ENCODE assay signal across 25 cellular contexts in genomic region chr1:31748265-31748859, GRCh38. TPM values are rescaled to one million over a fixed set of nuclear protein-coding genes. Genes with fewer than 3 reads are reported as not detected.
A peak's percentile ranks its signal among the peaks of the same experiment; 100 is the strongest.
DNase-seq lines count a peak whose midpoint lies in the region; ATAC-seq, FAIRE-seq and TF ChIP-seq lines count a peak whose summit lies in the region.
"Had no signal": no experiment of that assay in that cellular context is flagged by ENCODE, and none has a peak within 500 bp of the region (broad histone marks: within the 10 kb centered on the region; RNA-seq: fewer than 3 reads in every experiment).

No MANE protein-coding gene starts in this region.

- no peak for TF ChIP-seq CTCF in HepG2 (CRISPR knock-in tag; IDR thresholded peaks at IDR 0.05)
- TF ChIP-seq CTCF in right lobe of liver (IDR thresholded peaks at IDR 0.05): no peak
- TF ChIP-seq CTCF in coronary artery (IDR thresholded peaks at IDR 0.05): no peak

- H2AFZ ChIP-seq in HepG2 (ENCODE audit: low read length): no peak overlapping the region

- FAIRE-seq in HepG2 (lab: Jason Lieb, UNC): no peak
- FAIRE-seq: H54, pancreas had no signal

- H3K27me3 ChIP-seq in HepG2 (ENCODE audit: control insufficient read depth in 1 of 2, insufficient read depth in 2 of 2, low read length in 2 of 2) (peaks cover 4 to 61% of the 10 kb centered on the region in 2 experiments; a peak in 3 of 5 replicates), right lobe of liver (no peaks in the 10 kb centered on the region), right cardiac atrium (ENCODE audit: control insufficient read depth, insufficient read depth) (no peaks in the 10 kb centered on the region)
- H3K27me3 ChIP-seq: pancreas, sigmoid colon had no signal

- TF ChIP-seq POLR2A in HepG2 (IDR thresholded peaks at IDR 0.05; ENCODE audit: insufficient read depth in 1 of 2, low read depth in 2 of 2, low read length in 2 of 2) (no peak), right lobe of liver (IDR thresholded peaks at IDR 0.05) (no peak)

- H3K4me3 ChIP-seq in HepG2 (replicated peaks in 1 of 3; ENCODE audit: insufficient read depth in 1 of 3, low read depth in 2 of 3, low read length in 3 of 3) (no peak overlapping the region), right lobe of liver (no peak overlapping the region), right cardiac atrium (ENCODE audit: low read length) (no peak overlapping the region), coronary artery (no peak overlapping the region)
- H3K4me3 ChIP-seq: pancreas, sigmoid colon had no signal

- no peaks in the 10 kb centered on the region for H4K20me1 ChIP-seq in HepG2 (ENCODE audit: insufficient read depth, low read length)

- 0% methylated on average over 3 of the region's 6 CpGs for whole genome bisulfite sequencing in HepG2 (ENCODE audit: low lambda C conversion rate)
- 33% methylated on average over 1 of the region's 6 CpGs for WGBS in right lobe of liver (ENCODE audit: insufficient coverage, low coverage, low lambda C conversion rate, missing lambda C conversion rate)
- WGBS in right cardiac atrium: 57% methylated on average over 6 of the region's 6 CpGs

- H3K9ac ChIP-seq in HepG2 (ENCODE audit: insufficient read depth, low read depth, low read length): no peak overlapping the region

- ATAC-seq in HepG2: no peak
- ATAC-seq in right lobe of liver: no peak
- peak in 1 of 2 donors; percentile 34 for ATAC-seq in right cardiac atrium
- no peak for ATAC-seq in HG03108 (IDR thresholded peaks at IDR 0.05; ENCODE audit: unreplicated experiment)
- ATAC-seq in stimulated activated naive CD8-positive, alpha-beta T cell treated with anti-CD3 and anti-CD28 coated beads, Interleukin-15, Interleukin-2, amounts not matched to agents 100 U/mL and 50 U/mL, for 24 hours: no peak
- ATAC-seq: esophagus mucosa; naive thymus-derived CD8-positive, alpha-beta T cell; pancreas had no signal

- TF ChIP-seq RAD21 in HepG2 (CRISPR knock-in tag; IDR thresholded peaks at IDR 0.05): no peak

- BruUV-seq in HepG2 (replicated peaks; lab: Mats Ljungman, UMichigan): no TSS peak

- no peak for TF ChIP-seq EP300 in HepG2 (IDR thresholded peaks at IDR 0.05; ENCODE audit: low read depth in 2 of 2, low read length in 2 of 2)
- TF ChIP-seq EP300 in HepG2 (CRISPR knock-in tag; IDR thresholded peaks at IDR 0.05; ENCODE audit: borderline replicate concordance): no peak

- CTCF ChIA-PET in HepG2 (lab: Yijun Ruan, JAX; ENCODE audit: low intra/inter-chr PET ratio, low total read pairs): no interaction called here

- no peak for DNase-seq in HepG2 (ENCODE audit: low spot score)
- no peak for DNase-seq in right lobe of liver
- peak; percentile 49 for DNase-seq in amniotic epithelial cell (ENCODE audit: low read depth)
- peak in 1 of 3 donors; percentile 25 for DNase-seq in right cardiac atrium
- no peak for DNase-seq in stimulated activated naive CD8-positive, alpha-beta T cell treated with anti-CD3 and anti-CD28 coated beads, Interleukin-15, Interleukin-2, amounts not matched to agents 100 U/mL and 50 U/mL, for 24 hours
- no peak for DNase-seq in HK-2 (ENCODE audit: unreplicated experiment)
- no peak for DNase-seq in coronary artery (ENCODE audit: low spot score)
- DNase-seq: ACHN; activated CD4-positive, alpha-beta T cell treated with anti-CD3 and anti-CD28 coated beads, Interleukin-2, amount 10 ng/mL, durations not matched to agents 24 days and 14 days; activated CD8-positive, alpha-beta memory T cell treated with anti-CD3 and anti-CD28 coated beads, Interleukin-2, amount 50 U/mL, for 48 hours; activated naive CD8-positive, alpha-beta T cell treated with anti-CD3 and anti-CD28 coated beads for 36 hours; C1 segment of cervical spinal cord; Calu3; effector CD8-positive, alpha-beta T cell; KG1; naive thymus-derived CD8-positive, alpha-beta T cell; NCI-H1694 treated with DMSO at 0.1 percent for 48 hours; NCI-H2227 treated with DMSO at 0.1 percent for 48 hours; pancreas; SIG-M5; sigmoid colon; substantia nigra had no signal

- in situ Hi-C loops in HepG2 (cut with HindIII; ENCODE audit: extremely low pct_ligation_motif_present, low pct_unique_long_range_greater_than_20kb): no loop called here

- H3K9me3 ChIP-seq in HepG2 (ENCODE audit: low read length) (no peaks in the 10 kb centered on the region), right lobe of liver (no peaks in the 10 kb centered on the region), right cardiac atrium (ENCODE audit: control insufficient read depth, low read length) (no peaks in the 10 kb centered on the region)
- H3K9me3 ChIP-seq: pancreas, sigmoid colon had no signal

- H3K4me2 ChIP-seq in HepG2 (ENCODE audit: low read depth, low read length): no peak overlapping the region

- no peak overlapping the region for H3K27ac ChIP-seq in HepG2 (ENCODE audit: extremely low read length, insufficient read depth, low read length)
- H3K27ac ChIP-seq in right lobe of liver: no peak overlapping the region
- H3K27ac ChIP-seq in right cardiac atrium (ENCODE audit: low read length): peak overlapping the region; percentile 36
- H3K27ac ChIP-seq in coronary artery: no peak overlapping the region
- H3K27ac ChIP-seq: pancreas, sigmoid colon had no signal

- H3K79me2 ChIP-seq in HepG2 (ENCODE audit: insufficient read depth, low read length): no peaks in the 10 kb centered on the region

- POLR2A ChIA-PET in HepG2 (lab: Yijun Ruan, JAX): no interaction called here

- intact Hi-C loops in HepG2 (cut with micrococcal nuclease; ENCODE audit: unreplicated experiment): no loop called here
- intact Hi-C loops in right lobe of liver (cut with DNase I): no loop called here
- intact Hi-C loops in right cardiac atrium (cut with DNase I): loop anchor here in 1 of 4 donors (10.0 kb wide), 1 partner anchor 84 kb away; no protein-coding TSS in a partner anchor

- H3K4me1 ChIP-seq in HepG2 (ENCODE audit: insufficient read depth, low read length) (0 out of 2 replicates have a peak, but pooled peaks cover 8% of the 10 kb centered on the region), right lobe of liver (peaks cover 0 to 9% (median 4%) of the 10 kb centered on the region in 4 donors), right cardiac atrium (ENCODE audit: control insufficient read depth, insufficient read depth, low read length) (peaks cover 13% of the 10 kb centered on the region)
- H3K4me1 ChIP-seq: sigmoid colon had no signal

- H3K36me3 ChIP-seq in HepG2 (replicated peaks in 1 of 2; ENCODE audit: control insufficient read depth in 1 of 2, insufficient read depth in 2 of 2, low read length in 2 of 2) (no peaks in the 10 kb centered on the region), right lobe of liver (no peaks in the 10 kb centered on the region)
- H3K36me3 ChIP-seq: pancreas, sigmoid colon had no signal

RNA-seq across cellular contexts. Expression of gene ADGRB2, which starts 15.8 kb away (rescaled TPM):
- total RNA-seq in HepG2 (2016; rRNA removed; fragmentation: Illumina TruSeq; extraction: Trizol) (0.09 TPM in 1 of 2 replicates, not detected in the other), right lobe of liver (under 1 TPM in 2 of 6 experiments, not detected in 4; 0.06 TPM), right cardiac atrium (10 to 100 TPM; 11.8 to 14.8 (median 13.1) TPM)
- total RNA-seq in HepG2 (2016; cell fraction: cytosol; rRNA removed; fragmentation: Illumina TruSeq; extraction: Trizol; ENCODE audit: low read depth): not detected in 2 replicates
- 0.04 TPM in 1 of 2 replicates, not detected in the other for total RNA-seq in HepG2 (2016; cell fraction: insoluble cytoplasmic fraction; rRNA removed; fragmentation: Illumina TruSeq; extraction: Trizol)
- not detected in 2 replicates for total RNA-seq in HepG2 (2016; cell fraction: membrane; rRNA removed; fragmentation: Illumina TruSeq; extraction: Trizol)
- total RNA-seq in HepG2 (2016; cell fraction: nucleus; rRNA removed; fragmentation: Illumina TruSeq; extraction: Trizol): 0.09 TPM in 1 of 2 replicates, not detected in the other
- polyA plus RNA-seq in HepG2 (2011; rRNA removed) (0.03 TPM in 1 of 2 replicates, not detected in the other), right cardiac atrium (18.2 TPM)
- 0.04 TPM in 1 of 2 replicates, not detected in the other for polyA plus RNA-seq in HepG2 (2011; cell fraction: cytosol; rRNA removed)
- polyA plus RNA-seq in HepG2 (2011; cell fraction: nucleus; rRNA removed): 0.14 and 0.31 TPM in 2 replicates
- 0.07 TPM in 1 of 2 replicates, not detected in the other for polyA plus RNA-seq in HepG2 (2012)
- not detected in 2 replicates for polyA plus RNA-seq in HepG2 (2016; cell fraction: cytosol; fragmentation: Illumina TruSeq; extraction: Trizol; ENCODE audit: low read depth)
- not detected in 2 replicates for polyA plus RNA-seq in HepG2 (2016; cell fraction: insoluble cytoplasmic fraction; fragmentation: Illumina TruSeq; extraction: Trizol; ENCODE audit: low read depth)
- polyA plus RNA-seq in HepG2 (2016; cell fraction: membrane; fragmentation: Illumina TruSeq; extraction: Trizol; ENCODE audit: low read depth): not detected in 2 replicates
- polyA plus RNA-seq in HepG2 (2016; cell fraction: nucleus; fragmentation: Illumina TruSeq; extraction: Trizol; ENCODE audit: insufficient read depth, low read depth): 0.29 TPM in 1 of 2 replicates, not detected in the other
- polyA minus RNA-seq in HepG2 (2011; rRNA and poly(A)+ RNA removed; ENCODE audit: low replicate concordance): 2.1 TPM in 1 of 2 replicates, not detected in the other
- polyA minus RNA-seq in HepG2 (2011; cell fraction: cytosol; rRNA and poly(A)+ RNA removed): not detected in 2 replicates
- polyA minus RNA-seq in HepG2 (2011; cell fraction: nucleus; rRNA and poly(A)+ RNA removed): not detected in 2 replicates

RNA-seq across cellular contexts. Expression of gene COL16A1, which starts 44.5 kb away (rescaled TPM):
- 2.0 and 12.2 TPM in 2 replicates for total RNA-seq in HepG2 (2016; rRNA removed; fragmentation: Illumina TruSeq; extraction: Trizol)
- 0.61 and 0.62 TPM in 2 replicates for total RNA-seq in HepG2 (2016; cell fraction: cytosol; rRNA removed; fragmentation: Illumina TruSeq; extraction: Trizol; ENCODE audit: low read depth)
- total RNA-seq in HepG2 (2016; cell fraction: insoluble cytoplasmic fraction; rRNA removed; fragmentation: Illumina TruSeq; extraction: Trizol): 2.0 and 13.0 TPM in 2 replicates
- total RNA-seq in HepG2 (2016; cell fraction: membrane; rRNA removed; fragmentation: Illumina TruSeq; extraction: Trizol): 0.76 and 1.1 TPM in 2 replicates
- 18.2 and 22.6 TPM in 2 replicates for total RNA-seq in HepG2 (2016; cell fraction: nucleus; rRNA removed; fragmentation: Illumina TruSeq; extraction: Trizol)
- polyA plus RNA-seq in HepG2 (2011; rRNA removed): 4.3 and 5.1 TPM in 2 replicates
- 0.54 and 0.85 TPM in 2 replicates for polyA plus RNA-seq in HepG2 (2011; cell fraction: cytosol; rRNA removed)
- polyA plus RNA-seq in HepG2 (2011; cell fraction: nucleus; rRNA removed): 61.1 and 62.0 TPM in 2 replicates
- polyA plus RNA-seq in HepG2 (2012): 4.7 and 5.1 TPM in 2 replicates
- 0.29 and 0.41 TPM in 2 replicates for polyA plus RNA-seq in HepG2 (2016; cell fraction: cytosol; fragmentation: Illumina TruSeq; extraction: Trizol; ENCODE audit: low read depth)
- 1.5 and 2.3 TPM in 2 replicates for polyA plus RNA-seq in HepG2 (2016; cell fraction: insoluble cytoplasmic fraction; fragmentation: Illumina TruSeq; extraction: Trizol; ENCODE audit: low read depth)
- 0.43 and 0.78 TPM in 2 replicates for polyA plus RNA-seq in HepG2 (2016; cell fraction: membrane; fragmentation: Illumina TruSeq; extraction: Trizol; ENCODE audit: low read depth)
- 57.7 and 64.7 TPM in 2 replicates for polyA plus RNA-seq in HepG2 (2016; cell fraction: nucleus; fragmentation: Illumina TruSeq; extraction: Trizol; ENCODE audit: insufficient read depth, low read depth)
- polyA minus RNA-seq in HepG2 (2011; rRNA and poly(A)+ RNA removed; ENCODE audit: low replicate concordance): 1.4 and 4.1 TPM in 2 replicates
- 0.69 and 1.6 TPM in 2 replicates for polyA minus RNA-seq in HepG2 (2011; cell fraction: cytosol; rRNA and poly(A)+ RNA removed)
- polyA minus RNA-seq in HepG2 (2011; cell fraction: nucleus; rRNA and poly(A)+ RNA removed): 6.8 and 10.1 TPM in 2 replicates
- total RNA-seq in right lobe of liver: 1 to 10 TPM in 5 of 6 experiments, under 1 TPM in 1; 0.73 to 3.5 (median 1.9) TPM
- 10 to 100 TPM; 40.6 to 50.5 (median 50.3) TPM for total RNA-seq in right cardiac atrium
- polyA plus RNA-seq in right cardiac atrium: 37.4 TPM
- total RNA-seq: activated CD4-positive, alpha-beta T cell treated with anti-CD3 and anti-CD28 coated beads, Interleukin-2, amount 10 ng/mL, durations not matched to agents 24 days and 14 days; naive thymus-derived CD8-positive, alpha-beta T cell had no signal

Comparison
In these comparisons a context has a peak if more than half of its experiments do, and no peak if none do; other contexts are left out.
1. RNA of gene ADGRB2, which starts 15.8 kb away (total RNA-seq): 11.8 to 14.8 TPM in right cardiac atrium; 0.04 to 0.09 TPM in HepG2 and 0.06 TPM in right lobe of liver; every median in the first group is over 10 times any median in the second.